In genomic region chr20:59587570-59587969, GRCh38 we compare ENCODE assay signal across 26 cellular contexts. TPM values are rescaled to one million over a fixed set of nuclear protein-coding genes. Genes with fewer than 3 reads are reported as not detected.
"Had no signal": no experiment of that assay in that cellular context is flagged by ENCODE, and none has a peak within 500 bp of the region (broad histone marks: within the 10 kb centered on the region; RNA-seq: fewer than 3 reads in every experiment).

No MANE protein-coding gene starts in this region.

- H3K4me3 ChIP-seq: esophagus squamous epithelium, pancreas, right atrium auricular region, smooth muscle cell, stomach, thyroid gland had no signal

- H3K9me3 ChIP-seq: esophagus squamous epithelium, neutrophil, pancreas, right atrium auricular region, thyroid gland had no signal

- DNase-seq: cerebellar nuclear complex; cortex of kidney; effector memory CD8-positive, alpha-beta T cell; erythroblast; esophagus squamous epithelium; foreskin melanocyte; hypothalamus; immature natural killer cell; mesendoderm; midbrain; nephron progenitor cell; stimulated activated CD4-positive, alpha-beta T cell treated with anti-CD3 and anti-CD28 coated beads, Interleukin-2, amount 100 ng/mL, for 24 hours; stimulated activated CD4-positive, alpha-beta T cell treated with anti-CD3 and anti-CD28 coated beads, Interleukin-4, amount 100 ng/mL, for 24 hours; stimulated activated naive CD4-positive, alpha-beta T cell treated with Interleukin-2 at 50 U/mL for 16 hours; stomach; thyroid gland; trophoblast cell had no signal

- H3K27ac ChIP-seq: esophagus squamous epithelium, neutrophil, pancreas, right atrium auricular region, stomach, thyroid gland had no signal

- H3K4me2 ChIP-seq: smooth muscle cell had no signal

- H3K36me3 ChIP-seq: esophagus squamous epithelium, neutrophil, pancreas, right atrium auricular region, stomach, thyroid gland had no signal

- H3K4me1 ChIP-seq: pancreas, thyroid gland had no signal

- H3K36me3 Mint-ChIP-seq: immature natural killer cell; naive thymus-derived CD8-positive, alpha-beta T cell; stimulated activated effector memory CD8-positive, alpha-beta T cell treated with anti-CD3 and anti-CD28 coated beads, Interleukin-12 subunit alpha, Interleukin-12 subunit beta, amount 100 ng/mL, for 72 hours had no signal

- H3K27me3 ChIP-seq: pancreas, right atrium auricular region, thyroid gland had no signal

- H3K4me3 Mint-ChIP-seq: effector memory CD8-positive, alpha-beta T cell; immature natural killer cell; naive thymus-derived CD8-positive, alpha-beta T cell; nephron progenitor cell; stimulated activated effector memory CD8-positive, alpha-beta T cell treated with anti-CD3 and anti-CD28 coated beads, Interleukin-12 subunit alpha, Interleukin-12 subunit beta, amount 100 ng/mL, for 72 hours had no signal

- H3K9me3 Mint-ChIP-seq: effector memory CD8-positive, alpha-beta T cell; immature natural killer cell; stimulated activated effector memory CD8-positive, alpha-beta T cell treated with anti-CD3 and anti-CD28 coated beads, Interleukin-12 subunit alpha, Interleukin-12 subunit beta, amount 100 ng/mL, for 72 hours had no signal

- ATAC-seq: effector memory CD8-positive, alpha-beta T cell; naive thymus-derived CD8-positive, alpha-beta T cell; pancreas; sciatic nerve; stimulated activated effector memory CD8-positive, alpha-beta T cell treated with anti-CD3 and anti-CD28 coated beads, Interleukin-12 subunit alpha, Interleukin-12 subunit beta, amount 100 ng/mL, for 72 hours had no signal

- H3K27ac Mint-ChIP-seq: effector memory CD8-positive, alpha-beta T cell; immature natural killer cell; nephron progenitor cell; progenitor cell of endocrine pancreas; stimulated activated effector memory CD8-positive, alpha-beta T cell treated with anti-CD3 and anti-CD28 coated beads, Interleukin-12 subunit alpha, Interleukin-12 subunit beta, amount 100 ng/mL, for 72 hours had no signal

- H3K4me1 Mint-ChIP-seq: immature natural killer cell; nephron progenitor cell; stimulated activated effector memory CD8-positive, alpha-beta T cell treated with anti-CD3 and anti-CD28 coated beads, Interleukin-12 subunit alpha, Interleukin-12 subunit beta, amount 100 ng/mL, for 72 hours had no signal

RNA-seq across cellular contexts. Expression of gene PHACTR3, which starts 16.8 kb away (rescaled TPM):
- total RNA-seq: myocyte; naive thymus-derived CD8-positive, alpha-beta T cell; sciatic nerve had no signal
